ENCODE assay signal across 1 cellular context in genomic region chr2:27737676-27738348, GRCh38.
TF ChIP-seq lines count a peak whose summit lies in the region.

No MANE protein-coding gene starts in this region.

TF ChIP-seq in HepG2, 621 proteins besides CTCF, POLR2A, EP300 and RAD21 (continued from another document and continues in another):
- peak; percentile 68; the same call in 1 of the 2 replicates for TF ChIP-seq ZNF646 (CRISPR knock-in tag; IDR thresholded peaks at IDR 0.05)
- TF ChIP-seq NAIF1 (CRISPR knock-in tag; IDR thresholded peaks at IDR 0.05; ENCODE audit: borderline replicate concordance): 0 out of 2 replicates have a peak, but pooled peaks have one; percentile 75
- no peak for TF ChIP-seq ZBTB21 (CRISPR knock-in tag; IDR thresholded peaks at IDR 0.05)
- no peak for TF ChIP-seq THAP7 (CRISPR knock-in tag; IDR thresholded peaks at IDR 0.05)
- no peak for TF ChIP-seq PCBP2 (optimal IDR thresholded peaks at IDR 0.05; ENCODE audit: low read depth, low read length, poor library complexity, severe bottlenecking)
- TF ChIP-seq ZNF143 (CRISPR knock-in tag; IDR thresholded peaks at IDR 0.05): no peak
- 0 out of 2 replicates have a peak, but pooled peaks have one; percentile 36 for TF ChIP-seq SP140L (CRISPR knock-in tag; IDR thresholded peaks at IDR 0.05; ENCODE audit: borderline replicate concordance)
- TF ChIP-seq GZF1 (CRISPR knock-in tag; IDR thresholded peaks at IDR 0.05): no peak
- TF ChIP-seq PRPF4 (IDR thresholded peaks at IDR 0.05; ENCODE audit: low read depth, low read length, poor library complexity, severe bottlenecking): no peak
- TF ChIP-seq FLYWCH1 (CRISPR knock-in tag; IDR thresholded peaks at IDR 0.05): no peak
- TF ChIP-seq TCF7 (IDR thresholded peaks at IDR 0.05; ENCODE audit: low read depth): peak; percentile 44; the same call in 1 of the 2 replicates
- no peak for TF ChIP-seq ZNF276 (CRISPR knock-in tag; IDR thresholded peaks at IDR 0.05; ENCODE audit: low read depth)
- TF ChIP-seq NFYC (CRISPR knock-in tag; IDR thresholded peaks at IDR 0.05): 0 out of 2 replicates have a peak, but pooled peaks have one; percentile 18
- no peak for TF ChIP-seq ZBTB10 (CRISPR knock-in tag; IDR thresholded peaks at IDR 0.05; ENCODE audit: borderline replicate concordance)
- no peak for TF ChIP-seq CCDC6 (CRISPR knock-in tag; IDR thresholded peaks at IDR 0.05)
- no peak for TF ChIP-seq TAF15 (IDR thresholded peaks at IDR 0.05; ENCODE audit: low read depth, low read length, poor library complexity, severe bottlenecking)
- TF ChIP-seq STAT5B (CRISPR knock-in tag; IDR thresholded peaks at IDR 0.05): no peak
- TF ChIP-seq SRSF4 (IDR thresholded peaks at IDR 0.05; ENCODE audit: low read depth, low read length, poor library complexity, severe bottlenecking): no peak
- TF ChIP-seq SRSF1 (optimal IDR thresholded peaks at IDR 0.05; ENCODE audit: low read depth, low read length): no peak
- no peak for TF ChIP-seq MED8 (CRISPR knock-in tag; IDR thresholded peaks at IDR 0.05; ENCODE audit: insufficient replicate concordance)
- 0 out of 2 replicates have a peak, but pooled peaks have one; percentile 61 for TF ChIP-seq ZNF790 (CRISPR knock-in tag; IDR thresholded peaks at IDR 0.05; ENCODE audit: borderline replicate concordance)
- no peak; the same call in 1 of the 2 replicates for TF ChIP-seq ZNF782 (CRISPR knock-in tag; IDR thresholded peaks at IDR 0.05; ENCODE audit: borderline replicate concordance)
- no peak for TF ChIP-seq FUBP1 (CRISPR knock-in tag; IDR thresholded peaks at IDR 0.05; ENCODE audit: borderline replicate concordance)
- no peak; the same call in 1 of the 2 replicates for TF ChIP-seq NR2C2 (CRISPR knock-in tag; IDR thresholded peaks at IDR 0.05; ENCODE audit: borderline replicate concordance)
- 0 out of 2 replicates have a peak, but pooled peaks have one; percentile 71 for TF ChIP-seq NRL (CRISPR knock-in tag; IDR thresholded peaks at IDR 0.05; ENCODE audit: borderline replicate concordance)
- no peak for TF ChIP-seq ZNF691 (CRISPR knock-in tag; IDR thresholded peaks at IDR 0.05; ENCODE audit: borderline replicate concordance, low read depth)
- peak; percentile 74; the same call in 1 of the 2 replicates for TF ChIP-seq FOXJ3 (CRISPR knock-in tag; IDR thresholded peaks at IDR 0.05; ENCODE audit: borderline replicate concordance)
- no peak for TF ChIP-seq ZSCAN22 (CRISPR knock-in tag; IDR thresholded peaks at IDR 0.05)
- no peak for TF ChIP-seq ZNF44 (CRISPR knock-in tag; IDR thresholded peaks at IDR 0.05)
- TF ChIP-seq HDAC2 (CRISPR knock-in tag; IDR thresholded peaks at IDR 0.05): peak; percentile 80; the same call in 1 of the 2 replicates
- TF ChIP-seq THYN1 (CRISPR knock-in tag; IDR thresholded peaks at IDR 0.05; ENCODE audit: borderline replicate concordance, low read depth): no peak
- TF ChIP-seq KDM1A (CRISPR knock-in tag; IDR thresholded peaks at IDR 0.05): no peak
- TF ChIP-seq MAX (IDR thresholded peaks at IDR 0.05): peak; percentile 61; the same call in 1 of the 2 replicates
- TF ChIP-seq POLR2AphosphoS2 (IDR thresholded peaks at IDR 0.05; ENCODE audit: low read depth, low read length): no peak
- peak; percentile 45; the same call in 1 of the 2 replicates for TF ChIP-seq PITX1 (CRISPR knock-in tag; IDR thresholded peaks at IDR 0.05)
- peak; percentile 52 for TF ChIP-seq BCL6 (CRISPR knock-in tag; IDR thresholded peaks at IDR 0.05)
- TF ChIP-seq ZNF777 (CRISPR knock-in tag; IDR thresholded peaks at IDR 0.05): peak; percentile 25; the same call in 1 of the 2 replicates
- TF ChIP-seq ZNF569 (CRISPR knock-in tag; IDR thresholded peaks at IDR 0.05; ENCODE audit: borderline replicate concordance): no peak
- TF ChIP-seq SMYD3 (CRISPR knock-in tag; IDR thresholded peaks at IDR 0.05): no peak
- TF ChIP-seq MZF1 (CRISPR knock-in tag; IDR thresholded peaks at IDR 0.05; ENCODE audit: borderline replicate concordance): no peak
- TF ChIP-seq ADNP (CRISPR knock-in tag; IDR thresholded peaks at IDR 0.05): peak; percentile 28; the same call in 1 of the 2 replicates
- TF ChIP-seq RFXAP (CRISPR knock-in tag; IDR thresholded peaks at IDR 0.05; ENCODE audit: borderline replicate concordance): peak; percentile 71; the same call in 1 of the 2 replicates
- TF ChIP-seq ZNF335 (CRISPR knock-in tag; IDR thresholded peaks at IDR 0.05): no peak
- TF ChIP-seq PLSCR1 (CRISPR knock-in tag; IDR thresholded peaks at IDR 0.05; ENCODE audit: borderline replicate concordance): no peak
- TF ChIP-seq SRSF9 (IDR thresholded peaks at IDR 0.05; ENCODE audit: borderline replicate concordance, insufficient read depth, low read depth, low read length, poor library complexity, severe bottlenecking): no peak
- no peak for TF ChIP-seq MYC (CRISPR knock-in tag; IDR thresholded peaks at IDR 0.05; ENCODE audit: borderline replicate concordance)
- TF ChIP-seq ASH2L (IDR thresholded peaks at IDR 0.05; ENCODE audit: insufficient read length, low read depth, low read length): peak; percentile 61
- no peak for TF ChIP-seq BATF2 (CRISPR knock-in tag; IDR thresholded peaks at IDR 0.05)
- TF ChIP-seq DRAP1 (CRISPR knock-in tag; IDR thresholded peaks at IDR 0.05): no peak; the same call in 1 of the 2 replicates
